Comparison of ENCODE assay signal across 8 cellular contexts in the genomic region with DNA sequence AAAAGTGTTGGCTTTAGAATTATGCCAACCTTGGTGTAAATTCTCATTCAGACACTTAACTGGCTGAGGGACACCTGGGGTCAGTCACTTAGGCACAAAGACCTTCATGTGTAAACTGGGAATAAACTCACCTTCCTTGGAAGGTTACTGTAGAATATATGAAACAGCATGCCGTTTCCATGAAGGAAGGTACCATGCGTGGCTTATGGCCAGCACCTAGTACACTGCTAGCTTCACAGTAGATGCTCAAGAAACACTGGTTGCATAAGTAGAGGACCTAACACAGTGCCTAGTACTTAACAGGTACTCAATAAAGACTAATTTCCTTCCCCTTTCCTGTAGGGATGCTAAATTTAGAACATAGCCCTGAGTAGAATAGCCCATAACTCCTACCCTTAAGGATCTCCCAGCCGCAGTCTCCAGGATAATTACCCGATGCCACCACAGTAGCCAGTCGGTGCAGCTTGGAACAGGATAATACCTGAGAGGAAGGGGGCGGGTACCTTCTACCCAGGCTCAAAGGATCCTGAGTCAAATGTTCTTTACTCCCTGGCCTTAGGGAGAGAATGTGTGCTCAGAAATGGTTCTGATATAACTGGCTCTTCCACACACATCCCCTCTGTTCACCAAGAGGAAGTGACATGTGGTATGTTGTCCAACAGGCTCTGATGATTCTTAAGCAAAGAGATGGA. TPM values are rescaled to one million over a fixed set of nuclear protein-coding genes. Genes with fewer than 3 reads are reported as not detected.
DNase-seq lines count a peak whose midpoint lies in the region; ATAC-seq and TF ChIP-seq lines count a peak whose summit lies in the region.

No MANE protein-coding gene starts in this region.

- H3K27ac ChIP-seq in CD4-positive, alpha-beta T cell (ENCODE audit: low read depth, low read length): no peak overlapping the region

- peak overlapping the region; percentile 97 for H3K4me3 Mint-ChIP-seq in CD4-positive, alpha-beta T cell
- peak overlapping the region; percentile 96 for H3K4me3 Mint-ChIP-seq in central memory CD8-positive, alpha-beta T cell
- peak overlapping the region; percentile 98 for H3K4me3 Mint-ChIP-seq in natural killer cell

- peaks cover 49% of the 10 kb centered on the region for H3K36me3 Mint-ChIP-seq in CD4-positive, alpha-beta T cell (ENCODE audit: low read depth)
- H3K36me3 Mint-ChIP-seq in central memory CD8-positive, alpha-beta T cell (ENCODE audit: insufficient read depth): peaks cover 29% of the 10 kb centered on the region
- H3K36me3 Mint-ChIP-seq in natural killer cell: peaks cover 2% of the 10 kb centered on the region

- POLR2A ChIA-PET in CD4-positive, alpha-beta T cell (lab: Charles Lee): interaction anchor here (1.5 to 7.5 kb wide), 3 partner anchors 17 to 54 kb away, joined by 4 to 91 read pairs (median 4); no protein-coding TSS in a partner anchor

- no peak for DNase-seq in CD4-positive, alpha-beta T cell
- DNase-seq in M059J (ENCODE audit: low read depth) (peak; percentile 51), natural killer cell (no peak), NCI-H446 (lab: John Stamatoyannopoulos, UW) (no peak), medulla oblongata (ENCODE audit: extremely low spot score) (no peak), posterior cingulate gyrus (no peak), AG08396 (ENCODE audit: low spot score) (no peak)
- no peak for DNase-seq in central memory CD8-positive, alpha-beta T cell (ENCODE audit: low spot score in 2 of 2)

- no peak for ATAC-seq in CD4-positive, alpha-beta T cell (ENCODE audit: poor library complexity)
- ATAC-seq in central memory CD8-positive, alpha-beta T cell (replicated peaks; ENCODE audit: extremely low read depth, poor library complexity, severe bottlenecking): no peak
- ATAC-seq in natural killer cell: no peak

- no peaks in the 10 kb centered on the region for H3K27me3 ChIP-seq in CD4-positive, alpha-beta T cell (ENCODE audit: control insufficient read depth, insufficient read depth, low read length)

- no peaks in the 10 kb centered on the region for H3K9me3 Mint-ChIP-seq in CD4-positive, alpha-beta T cell
- no peaks in the 10 kb centered on the region for H3K9me3 Mint-ChIP-seq in central memory CD8-positive, alpha-beta T cell
- no peaks in the 10 kb centered on the region for H3K9me3 Mint-ChIP-seq in natural killer cell

- no peaks in the 10 kb centered on the region for H3K27me3 Mint-ChIP-seq in CD4-positive, alpha-beta T cell
- no peaks in the 10 kb centered on the region for H3K27me3 Mint-ChIP-seq in central memory CD8-positive, alpha-beta T cell
- no peaks in the 10 kb centered on the region for H3K27me3 Mint-ChIP-seq in natural killer cell (ENCODE audit: low read depth in 2 of 2)

- intact Hi-C loops in CD4-positive, alpha-beta T cell (cut with DNase I, micrococcal nuclease): no loop called here
- intact Hi-C loops in natural killer cell (cut with micrococcal nuclease) (no loop called here), posterior cingulate gyrus (cut with DNase I) (no loop called here)

- peaks cover 81% of the 10 kb centered on the region for H3K4me1 Mint-ChIP-seq in CD4-positive, alpha-beta T cell (ENCODE audit: low read depth)
- peaks cover 84% of the 10 kb centered on the region for H3K4me1 Mint-ChIP-seq in central memory CD8-positive, alpha-beta T cell
- peaks cover 87 to 93% of the 10 kb centered on the region in 2 donors for H3K4me1 Mint-ChIP-seq in natural killer cell

- TF ChIP-seq CTCF in CD4-positive, alpha-beta T cell (IDR thresholded peaks at IDR 0.05): no peak
- TF ChIP-seq CTCF in natural killer cell (IDR thresholded peaks at IDR 0.05): no peak

- no peaks in the 10 kb centered on the region for H3K9me3 ChIP-seq in CD4-positive, alpha-beta T cell (ENCODE audit: control insufficient read depth, low read length)

- CTCF ChIA-PET in CD4-positive, alpha-beta T cell (lab: Charles Lee): interaction anchor here (1.5 to 7.2 kb wide), 2 partner anchors 57 to 114 kb away, joined by 3 to 197 read pairs; partner anchors contain the start of gene ID1

- peak overlapping the region; percentile 87 for H3K27ac Mint-ChIP-seq in CD4-positive, alpha-beta T cell
- peak overlapping the region; percentile 73 for H3K27ac Mint-ChIP-seq in central memory CD8-positive, alpha-beta T cell (ENCODE audit: low read depth)
- H3K27ac Mint-ChIP-seq in natural killer cell: peak overlapping the region; percentile 84 to 97

RNA-seq across cellular contexts. Expression of gene BCL2L1, which starts 3.6 kb away (rescaled TPM):
- total RNA-seq in CD4-positive, alpha-beta T cell: 10 to 100 TPM; 11.8 to 11.9 TPM
- total RNA-seq in M059J (2014; rRNA removed; shearing (Covaris generic)): 108 and 117 TPM in 2 replicates
- total RNA-seq in natural killer cell: 10 to 100 TPM; 67.4 to 92.6 (median 78.6) TPM

RNA-seq across cellular contexts. Expression of gene TPX2, which starts 20.0 kb away (rescaled TPM):
- under 1 TPM; 0.85 to 0.89 TPM for total RNA-seq in CD4-positive, alpha-beta T cell
- 204 and 319 TPM in 2 replicates for total RNA-seq in M059J (2014; rRNA removed; shearing (Covaris generic))
- total RNA-seq in natural killer cell: 1 to 10 TPM; 2.2 to 4.2 (median 2.2) TPM

Comparison
In these comparisons a context has a peak if more than half of its experiments do, and no peak if none do; other contexts are left out.
1. RNA of gene TPX2, which starts 20.0 kb away (total RNA-seq): 204 to 319 TPM in M059J; 2.2 to 4.2 TPM in natural killer cell and 0.85 to 0.89 TPM in CD4-positive, alpha-beta T cell; every median in the first group is over 10 times any median in the second.
2. Peak in every context shown above with its lines, with median percentiles within 50 percentile points of each other: H3K27ac Mint-ChIP-seq and H3K4me3 Mint-ChIP-seq.